In the genomic region with DNA sequence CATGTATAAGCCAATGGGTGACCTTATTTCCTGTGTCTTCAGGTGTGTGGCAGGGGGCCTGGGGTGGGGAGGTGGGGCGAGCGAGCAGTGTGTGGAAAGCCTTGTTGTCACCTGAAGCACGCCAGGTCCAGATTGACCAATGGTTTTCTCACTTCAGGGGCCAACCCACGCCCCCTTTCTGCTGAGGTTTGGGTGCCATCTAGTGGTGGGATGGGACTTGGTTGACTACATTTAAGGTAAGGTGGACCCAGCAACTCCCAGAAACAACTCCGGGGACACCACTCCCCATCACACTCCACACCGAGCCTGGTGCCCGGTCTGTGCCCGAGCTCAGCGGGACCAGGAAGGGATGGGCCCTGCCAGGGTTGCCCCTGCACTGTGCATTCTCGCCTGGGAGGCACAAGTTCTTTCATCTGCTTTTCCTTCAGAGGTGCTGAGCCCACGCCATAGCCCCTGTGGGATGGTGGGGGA, we compare ENCODE assay signal across 8 cellular contexts. TPM values are rescaled to one million over a fixed set of nuclear protein-coding genes. Genes with fewer than 3 reads are reported as not detected.
DNase-seq lines count a peak whose midpoint lies in the region; ATAC-seq and TF ChIP-seq lines count a peak whose summit lies in the region.

No MANE protein-coding gene starts in this region.

- TF ChIP-seq CTCF in activated B cell treated with CpG ODN at 0.5 μM for 24 hours (IDR thresholded peaks at IDR 0.05), result no peak

- H3K4me3 Mint-ChIP-seq in activated B cell treated with CpG ODN at 0.5 μM for 24 hours, result no peak overlapping the region
- no peak overlapping the region for H3K4me3 Mint-ChIP-seq in central memory CD8-positive, alpha-beta T cell

- ATAC-seq in activated B cell treated with CpG ODN at 0.5 μM for 24 hours (ENCODE audit: low read depth) (peak; percentile 84), left colon (peak; percentile 80), HG03135 (IDR thresholded peaks at IDR 0.05; ENCODE audit: unreplicated experiment) (no peak)
- ATAC-seq in central memory CD8-positive, alpha-beta T cell (replicated peaks; ENCODE audit: extremely low read depth, poor library complexity, severe bottlenecking), result no peak

- H3K4me1 Mint-ChIP-seq in activated B cell treated with CpG ODN at 0.5 μM for 24 hours, result no peaks in the 10 kb centered on the region
- H3K4me1 Mint-ChIP-seq in central memory CD8-positive, alpha-beta T cell, result no peaks in the 10 kb centered on the region

- no peaks in the 10 kb centered on the region for H3K27me3 Mint-ChIP-seq in activated B cell treated with CpG ODN at 0.5 μM for 24 hours
- H3K27me3 Mint-ChIP-seq in central memory CD8-positive, alpha-beta T cell, result no peaks in the 10 kb centered on the region

- no peak overlapping the region for H3K27ac Mint-ChIP-seq in activated B cell treated with CpG ODN at 0.5 μM for 24 hours
- no peak overlapping the region for H3K27ac Mint-ChIP-seq in central memory CD8-positive, alpha-beta T cell (ENCODE audit: low read depth)

- in situ Hi-C loops in ACHN (cut with HindIII; ENCODE audit: low pct_ligation_motif_present, low pct_unique_long_range_greater_than_20kb, low sequenced_read_pairs), result no loop called here

- intact Hi-C loops in activated B cell treated with CpG ODN at 0.5 μM for 24 hours (cut with micrococcal nuclease), result loop anchor here (1.0 to 5.0 kb wide), 7 partner anchors 41 to 506 kb away; a partner anchor contains a TSS
- intact Hi-C loops in left colon (cut with DNase I, micrococcal nuclease), result loop anchor here in 1 of 2 donors (10.0 kb wide), 1 partner anchor 174 kb away; no protein-coding TSS in a partner anchor

- peaks cover 49% of the 10 kb centered on the region for H3K36me3 Mint-ChIP-seq in activated B cell treated with CpG ODN at 0.5 μM for 24 hours (ENCODE audit: low read depth)
- peaks cover 4% of the 10 kb centered on the region for H3K36me3 Mint-ChIP-seq in central memory CD8-positive, alpha-beta T cell (ENCODE audit: insufficient read depth)

- H3K9me3 Mint-ChIP-seq in activated B cell treated with CpG ODN at 0.5 μM for 24 hours, result no peaks in the 10 kb centered on the region
- no peaks in the 10 kb centered on the region for H3K9me3 Mint-ChIP-seq in central memory CD8-positive, alpha-beta T cell

- POLR2A ChIA-PET in activated B cell treated with CpG ODN at 0.5 μM for 24 hours (lab: Charles Lee), result no interaction called here

- CTCF ChIA-PET in activated B cell treated with CpG ODN at 0.5 μM for 24 hours (lab: Charles Lee), result interaction anchor here (0.9 kb wide), 1 partner anchor 33 kb away, joined by 3 read pairs; no protein-coding TSS in a partner anchor

- DNase-seq in ACHN, result peak; percentile 73
- DNase-seq in GM19238 (ENCODE audit: insufficient read length, low spot score), result peak; percentile 94
- DNase-seq in NCI-H2171 treated with DMSO at 0.1 percent for 48 hours (lab: John Stamatoyannopoulos, UW), result peak; percentile 61
- peak; percentile 54 for DNase-seq in activated B cell treated with CpG ODN at 0.5 μM for 24 hours
- DNase-seq in central memory CD8-positive, alpha-beta T cell (ENCODE audit: low spot score in 2 of 2), result peak; percentile 21 to 33
- peak; percentile 65 to 80 for DNase-seq in left colon
- DNase-seq in stimulated activated CD4-positive, alpha-beta T cell treated with anti-CD3 and anti-CD28 coated beads, Interleukin-2, amount 100 ng/mL, for 48 hours, result peak; percentile 62 to 65

RNA-seq across cellular contexts. Expression of a gene that starts 40.0 kb away (rescaled TPM):
- 29.1 and 35.4 TPM in 2 replicates for total RNA-seq in activated B cell treated with CpG ODN at 0.5 μM for 24 hours
- 10 to 100 TPM; 17.1 to 17.6 TPM for total RNA-seq in left colon

Comparison
In these comparisons a context has a peak if more than half of its experiments do, and no peak if none do; other contexts are left out.
1. DNase-seq: peak in every context shown above with its lines; median percentile 94 in GM19238; 73 in ACHN; 72 in left colon; 64 in stimulated activated CD4-positive, alpha-beta T cell treated with anti-CD3 and anti-CD28 coated beads, Interleukin-2, amount 100 ng/mL, for 48 hours; 61 in NCI-H2171 treated with DMSO at 0.1 percent for 48 hours; 54 in activated B cell treated with CpG ODN at 0.5 μM for 24 hours; 27 in central memory CD8-positive, alpha-beta T cell.
2. ATAC-seq: peak in activated B cell treated with CpG ODN at 0.5 μM for 24 hours (single experiment) and left colon (single experiment); none in central memory CD8-positive, alpha-beta T cell (single experiment) and HG03135 (single experiment).